ENCODE assay signal across 18 cellular contexts in the genomic region with DNA sequence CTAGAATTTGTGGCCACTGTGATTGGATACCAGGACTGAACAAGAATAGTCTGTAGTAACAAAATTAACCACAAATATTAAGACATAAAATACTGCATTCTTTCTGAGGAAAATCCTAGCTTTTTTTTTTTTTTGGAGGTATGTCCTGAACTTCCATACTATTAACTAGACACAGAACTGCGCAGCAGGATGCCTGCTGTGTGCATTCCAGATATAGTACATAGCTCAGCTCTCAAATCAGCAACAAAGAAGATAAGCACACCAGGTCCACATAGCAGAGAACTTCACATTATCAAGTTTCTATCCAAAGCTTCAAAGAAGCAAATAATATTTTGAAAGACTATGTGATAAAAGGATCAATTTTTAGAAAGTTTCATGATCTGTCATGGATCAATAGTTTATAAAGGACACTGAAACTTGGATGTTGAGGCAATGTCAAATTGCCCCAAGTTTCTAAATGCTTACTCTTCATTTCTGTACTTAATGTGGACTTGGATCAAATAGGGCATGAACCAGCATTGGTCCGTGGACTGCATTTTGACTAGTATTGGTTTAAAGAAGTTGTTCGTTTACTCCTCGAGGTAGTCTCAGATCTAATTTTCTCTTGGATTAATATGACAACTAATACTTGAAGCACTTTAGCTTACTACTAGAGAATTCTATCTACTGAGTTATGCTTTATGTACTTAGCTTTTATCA.
"Had no signal": no experiment of that assay in that cellular context is flagged by ENCODE, and none has a peak within 500 bp of the region (broad histone marks: within the 10 kb centered on the region; RNA-seq: fewer than 3 reads in every experiment).

No MANE protein-coding gene starts in this region.

- H3K4me3 Mint-ChIP-seq: activated CD4-positive, alpha-beta memory T cell treated with anti-CD3 and anti-CD28 coated beads, Interleukin-2, amount 10 ng/mL, durations not matched to agents 7 days and 5 days; dendritic cell treated with granulocyte-macrophage colony-stimulating factor and Interleukin-4, amounts not matched to agents 40 ng/mL and 50 ng/mL, for 4 days; immature natural killer cell had no signal

- H3K4me1 Mint-ChIP-seq: immature natural killer cell had no signal

- H3K27ac ChIP-seq: lower lobe of right lung, tibial artery, WERI-Rb-1 had no signal

- ATAC-seq: esophagus mucosa; stimulated activated naive CD8-positive, alpha-beta T cell treated with anti-CD3 and anti-CD28 coated beads, Interleukin-15, Interleukin-2, amounts not matched to agents 100 U/mL and 50 U/mL, for 24 hours had no signal

- H3K9me3 Mint-ChIP-seq: activated CD4-positive, alpha-beta memory T cell treated with anti-CD3 and anti-CD28 coated beads, Interleukin-2, amount 10 ng/mL, durations not matched to agents 7 days and 5 days; dendritic cell treated with granulocyte-macrophage colony-stimulating factor and Interleukin-4, amounts not matched to agents 40 ng/mL and 50 ng/mL, for 4 days; immature natural killer cell had no signal

- H3K27me3 Mint-ChIP-seq: activated CD4-positive, alpha-beta memory T cell treated with anti-CD3 and anti-CD28 coated beads, Interleukin-2, amount 10 ng/mL, durations not matched to agents 7 days and 5 days; dendritic cell treated with granulocyte-macrophage colony-stimulating factor and Interleukin-4, amounts not matched to agents 40 ng/mL and 50 ng/mL, for 4 days had no signal

- H3K27me3 ChIP-seq: tibial artery had no signal

- H3K27ac Mint-ChIP-seq: activated CD4-positive, alpha-beta memory T cell treated with anti-CD3 and anti-CD28 coated beads, Interleukin-2, amount 10 ng/mL, durations not matched to agents 7 days and 5 days; dendritic cell treated with granulocyte-macrophage colony-stimulating factor and Interleukin-4, amounts not matched to agents 40 ng/mL and 50 ng/mL, for 4 days had no signal

- H3K9me3 ChIP-seq: lower lobe of right lung, tibial artery had no signal

- H3K4me1 ChIP-seq: lower lobe of right lung, tibial artery had no signal

- H3K4me3 ChIP-seq: lower lobe of right lung, tibial artery had no signal

- DNase-seq: activated CD4-positive, alpha-beta memory T cell treated with anti-CD3 and anti-CD28 coated beads, Interleukin-2, amount 10 ng/mL, durations not matched to agents 7 days and 5 days; activated effector memory CD4-positive, alpha-beta T cell treated with anti-CD3 and anti-CD28 coated beads, Interleukin-2, amount 50 U/mL, for 16 hours; activated T-cell treated with anti-CD3 and anti-CD28 coated beads, Interleukin-2, amount 50 U/mL, for 1 hour; anterior cingulate cortex; cerebellar nuclear complex; effector CD8-positive, alpha-beta T cell; immature natural killer cell; kidney glomerular epithelial cell; lower lobe of right lung; retina; stimulated activated CD4-positive, alpha-beta T cell treated with anti-CD3 and anti-CD28 coated beads, Interleukin-2, amount 100 ng/mL, for 24 hours; stimulated activated naive CD8-positive, alpha-beta T cell treated with anti-CD3 and anti-CD28 coated beads, Interleukin-15, Interleukin-2, amounts not matched to agents 100 U/mL and 50 U/mL, for 24 hours; substantia nigra; T-helper 2 cell; tibial artery; WERI-Rb-1 had no signal
